In genomic region chr4:158604369-158604768, GRCh38 we compare ENCODE assay signal across 2 cellular contexts.
TF ChIP-seq lines count a peak whose summit lies in the region.

No MANE protein-coding gene starts in this region.

TF ChIP-seq in SK-N-SH treated with all-trans-retinoic acid at 6 μM for 48 hours, 23 proteins besides CTCF, POLR2A, EP300 and RAD21 (continued from another document):
- TF ChIP-seq POU6F1 (CRISPR knock-in tag; IDR thresholded peaks at IDR 0.05; ENCODE audit: borderline replicate concordance, low read depth) (no peak), ESRRG (CRISPR knock-in tag; IDR thresholded peaks at IDR 0.05) (no peak), TSHZ2 (CRISPR knock-in tag; IDR thresholded peaks at IDR 0.05) (no peak)
TF ChIP-seq in SK-N-SH treated with all-trans-retinoic acid at 6 μM for 48 hours: peak in this region for 2.

TF ChIP-seq in SK-N-SH, 30 proteins besides CTCF, POLR2A, EP300 and RAD21 (continued from another document):
- TF ChIP-seq USF1 (IDR thresholded peaks at IDR 0.05; ENCODE audit: borderline replicate concordance, low read depth): no peak
